In the genomic region with DNA sequence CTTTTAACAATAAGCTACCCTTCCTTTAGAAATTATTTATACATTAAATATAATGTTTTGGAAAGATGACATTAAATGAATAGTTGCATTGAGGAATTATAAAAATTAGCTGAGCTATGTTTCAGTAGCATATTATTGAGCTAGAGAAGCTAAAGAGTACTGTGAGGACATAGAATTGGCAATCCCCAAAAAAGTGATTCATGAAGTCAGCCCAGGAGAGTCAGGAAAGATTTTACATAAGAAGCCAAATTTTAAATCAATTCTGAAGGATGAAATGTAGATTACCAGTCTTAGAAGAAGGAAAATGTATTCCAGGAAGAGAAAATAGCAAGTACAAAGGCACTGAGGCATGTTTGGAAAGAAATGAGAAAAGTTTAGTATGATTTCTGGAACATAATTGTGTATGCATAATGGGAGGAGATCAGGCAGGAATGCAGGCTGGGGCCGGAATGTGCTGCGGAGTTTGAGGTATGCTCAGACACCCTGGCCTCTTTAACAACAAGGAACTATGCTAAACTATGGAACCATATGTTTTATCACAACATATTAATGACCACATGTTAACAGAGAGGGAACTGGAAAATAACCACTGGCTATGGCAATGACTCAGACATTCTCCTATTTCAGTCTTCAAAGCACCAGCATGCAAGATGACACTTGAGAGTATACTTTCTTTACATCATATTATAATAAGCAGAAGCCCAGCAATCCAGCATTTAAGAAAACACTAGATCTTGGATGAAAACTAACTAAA, we compare ENCODE assay signal across 10 cellular contexts.
DNase-seq lines count a peak whose midpoint lies in the region; ATAC-seq, FAIRE-seq and TF ChIP-seq lines count a peak whose summit lies in the region.
"Had no signal": no experiment of that assay in that cellular context is flagged by ENCODE, and none has a peak within 500 bp of the region (broad histone marks: within the 10 kb centered on the region; RNA-seq: fewer than 3 reads in every experiment).

No MANE protein-coding gene starts in this region.

- TF ChIP-seq CTCF in GM12878 (IDR thresholded peaks at IDR 0.05 in 2 of 3, conservative IDR thresholded peaks at IDR 0.05 in 1 of 3; ENCODE audit: control insufficient read depth in 2 of 3, extremely low read depth in 1 of 3, insufficient read depth in 1 of 3, low read depth in 3 of 3, low read length in 3 of 3) (no peak), nephron (IDR thresholded peaks at IDR 0.05; ENCODE audit: unreplicated experiment in 3 of 3) (no peak), glutamatergic neuron (IDR thresholded peaks at IDR 0.05; ENCODE audit: partially characterized antibody, unreplicated experiment) (no peak)

- H2AFZ ChIP-seq in GM12878 (ENCODE audit: control insufficient read depth, low read depth, low read length): no peak overlapping the region

- POLR2A ChIA-PET in GM12878 (lab: Charles Lee): no interaction called here

- H3K4me2 ChIP-seq in GM12878 (ENCODE audit: control insufficient read depth, insufficient read depth): no peak overlapping the region

- peaks cover 23% of the 10 kb centered on the region for H3K4me1 Mint-ChIP-seq in nephron
- H3K4me1 Mint-ChIP-seq in glutamatergic neuron (ENCODE audit: low read depth, unreplicated experiment): peaks cover 1% of the 10 kb centered on the region
- H3K4me1 Mint-ChIP-seq in activated T-cell treated with anti-CD3 and anti-CD28 coated beads, Interleukin-2, amount 50 U/mL, for 24 hours (ENCODE audit: low read depth): no peaks in the 10 kb centered on the region

- ATAC-seq in HG03135 (IDR thresholded peaks at IDR 0.05; ENCODE audit: unreplicated experiment) (peak; percentile 52), GM12878 (peak; percentile 75)
- ATAC-seq: HepG2 had no signal

- H3K27ac Mint-ChIP-seq in nephron: peak overlapping the region in 2 of 3 experiments; percentile 9 to 23
- H3K27ac Mint-ChIP-seq in glutamatergic neuron (ENCODE audit: unreplicated experiment): no peak overlapping the region
- no peak overlapping the region for H3K27ac Mint-ChIP-seq in activated T-cell treated with anti-CD3 and anti-CD28 coated beads, Interleukin-2, amount 50 U/mL, for 24 hours
- H3K27ac Mint-ChIP-seq: activated naive CD8-positive, alpha-beta T cell had no signal

- TF ChIP-seq EP300 in GM12878 (IDR thresholded peaks at IDR 0.05; ENCODE audit: borderline replicate concordance in 1 of 2, control insufficient read depth in 1 of 2, low read depth in 2 of 2, low read length in 2 of 2): no peak

- no peaks in the 10 kb centered on the region; the same call in 2 of the 3 replicates for H3K9me3 ChIP-seq in GM12878 (replicated peaks; ENCODE audit: control insufficient read depth, insufficient read depth, low read length)

- H3K9ac ChIP-seq in GM12878 (ENCODE audit: control insufficient read depth, insufficient read depth, low read length): no peak overlapping the region

- TF ChIP-seq POLR2A in GM12891 (IDR thresholded peaks at IDR 0.05; ENCODE audit: low read depth, low read length) (no peak), GM12878 (IDR thresholded peaks at IDR 0.05; ENCODE audit: low read depth, low read length) (no peak)

- SMC1A ChIA-PET in GM12878 (lab: Charles Lee; ENCODE audit: uncharacterized antibody, unreplicated experiment): interaction anchor here (0.9 to 15.0 kb wide), 5 partner anchors 13 to 512 kb away, joined by 3 to 270 read pairs (median 4); no protein-coding TSS in a partner anchor

- no peak for FAIRE-seq in GM12891 (lab: Jason Lieb, UNC)
- no peak for FAIRE-seq in GM12878 (lab: Jason Lieb, UNC)
- FAIRE-seq: HepG2 had no signal

- no peaks in the 10 kb centered on the region for H3K36me3 ChIP-seq in GM12878 (ENCODE audit: control insufficient read depth in 2 of 2, insufficient read depth in 2 of 2, low read length in 1 of 2)

- in situ Hi-C loops in GM12878 (cut with MboI): no loop called here

- H4K20me1 ChIP-seq in GM12878 (ENCODE audit: control insufficient read depth, insufficient read depth): no peaks in the 10 kb centered on the region

- no peaks in the 10 kb centered on the region for H3K79me2 ChIP-seq in GM12878 (ENCODE audit: control insufficient read depth, insufficient read depth, low read length)

- H3K4me3 ChIP-seq in GM12878: no peak overlapping the region

- intact Hi-C loops in GM12878 (cut with micrococcal nuclease; ENCODE audit: unreplicated experiment): loop anchor here (5.0 to 10.0 kb wide), 4 partner anchors 360 to 720 kb away; no protein-coding TSS in a partner anchor

- RAD21 ChIA-PET in GM12878 (lab: Charles Lee; ENCODE audit: unreplicated experiment): interaction anchor here (1.8 kb wide), 1 partner anchor 36 kb away, joined by 6 read pairs; no protein-coding TSS in a partner anchor

- H3K4me3 Mint-ChIP-seq in nephron (no peak overlapping the region), glutamatergic neuron (ENCODE audit: unreplicated experiment) (no peak overlapping the region)
- no peak overlapping the region for H3K4me3 Mint-ChIP-seq in activated T-cell treated with anti-CD3 and anti-CD28 coated beads, Interleukin-2, amount 50 U/mL, for 24 hours
- H3K4me3 Mint-ChIP-seq: activated naive CD8-positive, alpha-beta T cell had no signal

- BruUV-seq in GM12878 (replicated peaks; lab: Mats Ljungman, UMichigan): no TSS peak

- H3K27me3 Mint-ChIP-seq in nephron (ENCODE audit: low read depth) (no peaks in the 10 kb centered on the region), glutamatergic neuron (ENCODE audit: unreplicated experiment) (no peaks in the 10 kb centered on the region)
- H3K27me3 Mint-ChIP-seq in activated T-cell treated with anti-CD3 and anti-CD28 coated beads, Interleukin-2, amount 50 U/mL, for 24 hours: no peaks in the 10 kb centered on the region

- no peak for TF ChIP-seq RAD21 in GM12878 (IDR thresholded peaks at IDR 0.05; ENCODE audit: insufficient read depth, low read depth, low read length)

- H3K9me3 Mint-ChIP-seq in nephron (no peaks in the 10 kb centered on the region), glutamatergic neuron (ENCODE audit: unreplicated experiment) (no peaks in the 10 kb centered on the region)
- H3K9me3 Mint-ChIP-seq in activated T-cell treated with anti-CD3 and anti-CD28 coated beads, Interleukin-2, amount 50 U/mL, for 24 hours: no peaks in the 10 kb centered on the region

- no peak for DNase-seq in GM12891 (ENCODE audit: insufficient read length, low spot score)
- DNase-seq in GM12878 (ENCODE audit: low read depth, low spot score): no peak
- DNase-seq in RKO (ENCODE audit: low spot score): no peak
- DNase-seq in glutamatergic neuron: no peak
- no peak for DNase-seq in stimulated activated CD4-positive, alpha-beta T cell treated with anti-CD3 and anti-CD28 coated beads, Interleukin-4, amount 100 ng/mL, for 4 hours
- DNase-seq in activated T-cell treated with anti-CD3 and anti-CD28 coated beads, Interleukin-2, amount 50 U/mL, for 24 hours: no peak

- CTCF ChIA-PET in GM12878 (lab: Yijun Ruan, JAX): interaction anchor here (0.6 to 12.1 kb wide), 5 partner anchors 13 to 798 kb away, joined by 3 to 303 read pairs (median 4); no protein-coding TSS in a partner anchor

- H3K27ac ChIP-seq in GM12878 (ENCODE audit: control insufficient read depth, insufficient read depth): no peak overlapping the region

- WGBS in GM12878 (ENCODE audit: insufficient coverage, insufficient replicate concordance, low lambda C conversion rate, missing lambda C conversion rate): 96% methylated on average over 2 of the region's 2 CpGs

- H3K27me3 ChIP-seq in GM12878 (replicated peaks in 1 of 2; ENCODE audit: control insufficient read depth in 2 of 2, insufficient read depth in 2 of 2, low read length in 1 of 2): no peaks in the 10 kb centered on the region

- H3K36me3 Mint-ChIP-seq in nephron (ENCODE audit: low read depth): no peaks in the 10 kb centered on the region
- no peaks in the 10 kb centered on the region for H3K36me3 Mint-ChIP-seq in glutamatergic neuron (ENCODE audit: unreplicated experiment)
- no peaks in the 10 kb centered on the region for H3K36me3 Mint-ChIP-seq in activated T-cell treated with anti-CD3 and anti-CD28 coated beads, Interleukin-2, amount 50 U/mL, for 24 hours (ENCODE audit: low read depth)
- H3K36me3 Mint-ChIP-seq: activated naive CD8-positive, alpha-beta T cell had no signal

- no peaks in the 10 kb centered on the region for H3K4me1 ChIP-seq in GM12878 (ENCODE audit: control insufficient read depth, insufficient read depth, low read length)

TF ChIP-seq in GM12891, 5 proteins besides CTCF, POLR2A, EP300 and RAD21:
- TF ChIP-seq POU2F2 (IDR thresholded peaks at IDR 0.05; ENCODE audit: low read depth, low read length) (no peak), SPI1 (IDR thresholded peaks at IDR 0.05; ENCODE audit: low read depth, low read length) (peak; percentile 75), POLR2AphosphoS5 (IDR thresholded peaks at IDR 0.05; ENCODE audit: low read depth, low read length) (no peak)

TF ChIP-seq in GM12878, 131 proteins besides CTCF, POLR2A, EP300 and RAD21 (continues in another document):
- TF ChIP-seq ETV6 (conservative IDR thresholded peaks at IDR 0.05 in 1 of 2, IDR thresholded peaks at IDR 0.05 in 1 of 2; ENCODE audit: borderline replicate concordance in 1 of 2, low read depth in 1 of 2) (no peak), EED (IDR thresholded peaks at IDR 0.05; ENCODE audit: low read depth) (peak; percentile 60; the same call in 1 of the 2 replicates), MEF2A (IDR thresholded peaks at IDR 0.05; ENCODE audit: insufficient read depth, low read depth, low read length) (0 out of 2 replicates have a peak, but pooled peaks have one; percentile 5), RUNX3 (IDR thresholded peaks at IDR 0.05; ENCODE audit: low read length) (peak; percentile 90), NFIC (IDR thresholded peaks at IDR 0.05; ENCODE audit: low read depth, low read length) (peak; percentile 68; the same call in 1 of the 2 replicates), ZNF622 (IDR thresholded peaks at IDR 0.05) (no peak), IKZF1 (conservative IDR thresholded peaks at IDR 0.05) (peak; percentile 44), POLR2AphosphoS5 (IDR thresholded peaks at IDR 0.05; ENCODE audit: low read length) (no peak), JUNB (IDR thresholded peaks at IDR 0.05) (peak; percentile 68), ZZZ3 (IDR thresholded peaks at IDR 0.05; ENCODE audit: control insufficient read depth, insufficient read length, low read depth) (no peak), HDGF (IDR thresholded peaks at IDR 0.05) (no peak), IRF4 (IDR thresholded peaks at IDR 0.05; ENCODE audit: low read depth, low read length) (0 out of 2 replicates have a peak, but pooled peaks have one; percentile 29), CREM (IDR thresholded peaks at IDR 0.05; ENCODE audit: low read depth) (peak; percentile 74), CREB1 (IDR thresholded peaks at IDR 0.05; ENCODE audit: low read depth) (0 out of 2 replicates have a peak, but pooled peaks have one; percentile 58), SP1 (IDR thresholded peaks at IDR 0.05; ENCODE audit: low read depth, low read length) (no peak), RBBP5 (conservative IDR thresholded peaks at IDR 0.05) (no peak), PAX5 (IDR thresholded peaks at IDR 0.05; ENCODE audit: borderline replicate concordance, low read depth, low read length) (no peak), TCF12 (IDR thresholded peaks at IDR 0.05; ENCODE audit: low read depth, low read length) (no peak), SMAD5 (IDR thresholded peaks at IDR 0.05; ENCODE audit: low read depth) (no peak)

Comparison
In these comparisons a context has a peak if more than half of its experiments do, and no peak if none do; other contexts are left out.
1. H3K27ac Mint-ChIP-seq: peak in nephron (2 of 3); none in glutamatergic neuron (single experiment) and activated T-cell treated with anti-CD3 and anti-CD28 coated beads, Interleukin-2, amount 50 U/mL, for 24 hours (single experiment).